ENCODE assay signal across 9 cellular contexts in the genomic region with DNA sequence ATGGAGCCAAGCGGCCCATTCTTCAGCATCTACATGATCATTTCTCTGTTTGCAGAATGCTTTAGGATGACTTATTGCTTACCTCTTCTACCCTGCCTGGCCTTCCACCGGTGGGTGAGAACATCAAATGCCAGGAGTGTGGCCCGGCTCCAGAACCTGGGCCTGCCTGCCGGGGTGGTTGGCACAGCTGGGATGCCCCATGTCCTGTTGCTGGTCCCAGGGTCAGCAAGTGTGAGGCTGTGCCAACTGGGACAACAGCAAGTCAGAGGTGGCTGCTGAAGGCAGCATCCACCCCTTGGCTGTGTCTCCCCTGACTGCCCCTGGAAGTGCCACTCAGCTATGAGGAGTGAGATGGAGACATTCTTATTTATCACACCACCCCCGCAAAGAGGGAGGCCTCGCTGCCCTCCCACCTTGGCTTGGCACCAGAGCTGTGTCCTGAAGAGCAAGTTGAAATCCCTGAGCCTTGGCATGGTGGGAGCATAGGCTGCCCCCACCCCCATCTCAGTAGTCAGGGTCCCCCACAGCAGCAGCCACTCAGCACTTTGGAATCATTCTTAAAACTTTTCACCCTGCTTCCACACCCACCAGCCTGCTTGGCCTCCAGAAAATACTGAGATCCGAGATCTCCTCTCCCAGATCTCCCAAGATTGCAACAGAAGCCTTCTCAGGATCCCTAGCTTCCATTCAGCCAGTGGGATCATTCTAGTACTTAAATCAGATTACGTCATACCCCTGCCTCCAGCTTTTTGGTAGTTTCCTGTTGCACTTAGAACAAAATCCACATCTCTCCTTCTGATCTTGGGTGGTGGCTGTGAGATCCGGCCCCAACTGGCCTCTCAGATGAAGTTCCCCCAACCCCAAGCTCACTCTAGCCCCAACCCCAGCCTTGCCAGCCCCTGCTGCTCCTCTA.
DNase-seq lines count a peak whose midpoint lies in the region; ATAC-seq and TF ChIP-seq lines count a peak whose summit lies in the region.
"Had no signal": no experiment of that assay in that cellular context is flagged by ENCODE, and none has a peak within 500 bp of the region (broad histone marks: within the 10 kb centered on the region; RNA-seq: fewer than 3 reads in every experiment).

No MANE protein-coding gene starts in this region.

- H3K4me3 Mint-ChIP-seq in dendritic cell treated with granulocyte-macrophage colony-stimulating factor and Interleukin-4, amounts not matched to agents 40 ng/mL and 50 ng/mL, for 4 days: peak overlapping the region; percentile 7
- H3K4me3 Mint-ChIP-seq in natural killer cell: no peak overlapping the region

- no peaks in the 10 kb centered on the region for H3K27me3 Mint-ChIP-seq in dendritic cell treated with granulocyte-macrophage colony-stimulating factor and Interleukin-4, amounts not matched to agents 40 ng/mL and 50 ng/mL, for 4 days
- H3K27me3 Mint-ChIP-seq in natural killer cell (ENCODE audit: low read depth in 2 of 2): no peaks in the 10 kb centered on the region

- peak overlapping the region; percentile 84 for H3K27ac Mint-ChIP-seq in dendritic cell treated with granulocyte-macrophage colony-stimulating factor and Interleukin-4, amounts not matched to agents 40 ng/mL and 50 ng/mL, for 4 days
- peak overlapping the region; percentile 61 to 88 for H3K27ac Mint-ChIP-seq in natural killer cell

- DNase-seq in NCI-H226 (peak; percentile 55), natural killer cell (no peak), NCI-H2107 treated with DMSO at 0.1 percent for 48 hours (lab: John Stamatoyannopoulos, UW; ENCODE audit: unreplicated experiment) (no peak)
- DNase-seq in stimulated activated CD4-positive, alpha-beta T cell treated with anti-CD3 and anti-CD28 coated beads, Interleukin-4, amount 100 ng/mL, for 24 hours: no peak
- DNase-seq: foreskin keratinocyte had no signal

- TF ChIP-seq CTCF in natural killer cell (IDR thresholded peaks at IDR 0.05): no peak

- H3K9ac ChIP-seq in BLaER1 treated with 17β-estradiol and CSF1 and Interleukin-3, amounts not matched to agents 10 nM and 100 nM: peak overlapping the region in 3 of 11 experiments; percentile 9 to 21 (median 20); a peak in 3 of 22 replicates

- no peaks in the 10 kb centered on the region for H3K9me3 ChIP-seq in BLaER1 treated with 17β-estradiol and CSF1 and Interleukin-3, amounts not matched to agents 10 nM and 100 nM (replicated peaks in 1 of 11)

- no peak overlapping the region for H3K4me3 ChIP-seq in BLaER1 treated with 17β-estradiol and CSF1 and Interleukin-3, amounts not matched to agents 10 nM and 100 nM

- peaks cover 100% of the 10 kb centered on the region for H3K4me1 Mint-ChIP-seq in dendritic cell treated with granulocyte-macrophage colony-stimulating factor and Interleukin-4, amounts not matched to agents 40 ng/mL and 50 ng/mL, for 4 days (ENCODE audit: low read depth)
- peaks cover 17 to 21% of the 10 kb centered on the region in 2 donors for H3K4me1 Mint-ChIP-seq in natural killer cell

- H3K27ac ChIP-seq in BLaER1 treated with 17β-estradiol and CSF1 and Interleukin-3, amounts not matched to agents 10 nM and 100 nM: peak overlapping the region in 7 of 11 experiments; percentile 6 to 46 (median 32); a peak in 14 of 22 replicates
- H3K27ac ChIP-seq: foreskin keratinocyte had no signal

- no peaks in the 10 kb centered on the region for H3K27me3 ChIP-seq in BLaER1 treated with 17β-estradiol and CSF1 and Interleukin-3, amounts not matched to agents 10 nM and 100 nM
- H3K27me3 ChIP-seq: foreskin keratinocyte had no signal

- peak; percentile 62 to 69 (median 62) for ATAC-seq in natural killer cell
- no peak for ATAC-seq in GM19035 (IDR thresholded peaks at IDR 0.05; ENCODE audit: unreplicated experiment)
- no peak for ATAC-seq in HG02588 (IDR thresholded peaks at IDR 0.05; ENCODE audit: unreplicated experiment)
- ATAC-seq: foreskin keratinocyte had no signal

- H3K36me3 Mint-ChIP-seq in dendritic cell treated with granulocyte-macrophage colony-stimulating factor and Interleukin-4, amounts not matched to agents 40 ng/mL and 50 ng/mL, for 4 days (ENCODE audit: low read depth): peaks cover 54% of the 10 kb centered on the region
- peaks cover 14% of the 10 kb centered on the region for H3K36me3 Mint-ChIP-seq in natural killer cell

- intact Hi-C loops in dendritic cell treated with granulocyte-macrophage colony-stimulating factor and Interleukin-4, amounts not matched to agents 40 ng/mL and 50 ng/mL, for 4 days (cut with micrococcal nuclease): no loop called here
- intact Hi-C loops in natural killer cell (cut with micrococcal nuclease): loop anchor here (10.0 kb wide), 1 partner anchor 74 kb away; no protein-coding TSS in a partner anchor

- H4K20me1 ChIP-seq in BLaER1 treated with 17β-estradiol and CSF1 and Interleukin-3, amounts not matched to agents 10 nM and 100 nM: peaks cover 0 to 10% (median 0%) of the 10 kb centered on the region in 11 experiments; a peak in 2 of 22 replicates

- no peaks in the 10 kb centered on the region for H3K9me3 Mint-ChIP-seq in dendritic cell treated with granulocyte-macrophage colony-stimulating factor and Interleukin-4, amounts not matched to agents 40 ng/mL and 50 ng/mL, for 4 days
- H3K9me3 Mint-ChIP-seq in natural killer cell: no peaks in the 10 kb centered on the region

- peak overlapping the region in 10 of 11 experiments; percentile 1 to 77 (median 56); a peak in 15 of 22 replicates for H3K4me2 ChIP-seq in BLaER1 treated with 17β-estradiol and CSF1 and Interleukin-3, amounts not matched to agents 10 nM and 100 nM

- H3K4me1 ChIP-seq in BLaER1 treated with 17β-estradiol and CSF1 and Interleukin-3, amounts not matched to agents 10 nM and 100 nM: peaks cover 4 to 50% (median 26%) of the 10 kb centered on the region in 10 experiments; a peak in 16 of 20 replicates

- peaks cover 44 to 81% (median 56%) of the 10 kb centered on the region in 11 experiments for H3K36me3 ChIP-seq in BLaER1 treated with 17β-estradiol and CSF1 and Interleukin-3, amounts not matched to agents 10 nM and 100 nM

Comparison
In these comparisons a context has a peak if more than half of its experiments do, and no peak if none do; other contexts are left out.
1. ATAC-seq: peak in natural killer cell (3 of 3); none in GM19035 (single experiment) and HG02588 (single experiment).